In the genomic region with DNA sequence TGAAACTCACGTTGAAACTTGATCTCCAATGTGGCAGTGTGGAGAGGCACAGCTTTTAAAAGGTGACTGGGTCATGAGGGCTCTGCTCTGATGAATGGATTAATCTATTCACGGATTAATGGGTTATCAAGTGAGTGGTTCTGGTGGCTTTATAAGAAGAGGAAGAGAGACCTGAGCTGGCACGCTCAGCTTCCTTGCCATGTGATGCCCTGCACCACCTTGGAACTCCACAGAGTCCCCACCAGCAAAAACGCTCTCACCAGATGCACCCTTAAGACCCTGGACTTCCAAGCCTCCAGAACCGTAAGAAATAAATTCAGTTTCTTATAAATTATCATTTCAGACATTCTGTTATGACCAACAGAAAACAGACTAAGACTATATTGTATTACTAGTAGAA, we compare ENCODE assay signal across 14 cellular contexts. TPM values are rescaled to one million over a fixed set of nuclear protein-coding genes. Genes with fewer than 3 reads are reported as not detected.
DNase-seq lines count a peak whose midpoint lies in the region; ATAC-seq, FAIRE-seq and TF ChIP-seq lines count a peak whose summit lies in the region.
"Had no signal": no experiment of that assay in that cellular context is flagged by ENCODE, and none has a peak within 500 bp of the region (broad histone marks: within the 10 kb centered on the region; RNA-seq: fewer than 3 reads in every experiment).

No MANE protein-coding gene starts in this region.

- H3K36me3 Mint-ChIP-seq in T-helper 17 cell (ENCODE audit: low read depth), result peaks cover 3% of the 10 kb centered on the region

- no peak for ATAC-seq in heart left ventricle
- ATAC-seq in Right ventricle myocardium inferior, result no peak
- ATAC-seq in T-helper 17 cell, result no peak
- no peak for ATAC-seq in upper lobe of right lung
- no peak for ATAC-seq in GM21737 (IDR thresholded peaks at IDR 0.05; ENCODE audit: unreplicated experiment)
- no peak for ATAC-seq in GM18520 (IDR thresholded peaks at IDR 0.05; ENCODE audit: unreplicated experiment)

- WGBS in heart left ventricle, 4 donors, result 51 to 66% (median 54%) methylated on average over 5 of the region's 5 CpGs

- FAIRE-seq in keratinocyte (lab: Jason Lieb, UNC) (no peak), H54 (lab: Jason Lieb, UNC) (no peak)
- FAIRE-seq: endothelial cell of umbilical vein had no signal

- no peak overlapping the region for H2AFZ ChIP-seq in keratinocyte (ENCODE audit: control insufficient read depth, low read length)

- H3K4me2 ChIP-seq in keratinocyte (ENCODE audit: control insufficient read depth, extremely low read depth, insufficient read depth, low read depth, low read length), result peak overlapping the region; percentile 76

- H3K9ac ChIP-seq in keratinocyte (ENCODE audit: control insufficient read depth, extremely low read depth, insufficient read depth, low read length), result no peak overlapping the region

- no peaks in the 10 kb centered on the region for H3K27me3 ChIP-seq in heart left ventricle
- no peaks in the 10 kb centered on the region for H3K27me3 ChIP-seq in keratinocyte (ENCODE audit: control insufficient read depth, extremely low read depth, insufficient read depth, low read length)
- H3K27me3 ChIP-seq in upper lobe of right lung, result no peaks in the 10 kb centered on the region
- H3K27me3 ChIP-seq: BE2C had no signal

- no peaks in the 10 kb centered on the region for H3K36me3 ChIP-seq in heart left ventricle
- no peaks in the 10 kb centered on the region for H3K36me3 ChIP-seq in keratinocyte (ENCODE audit: control insufficient read depth in 2 of 2, extremely low read depth in 1 of 2, insufficient read depth in 2 of 2, low read length in 2 of 2)
- no peaks in the 10 kb centered on the region for H3K36me3 ChIP-seq in upper lobe of right lung
- H3K36me3 ChIP-seq: BE2C had no signal

- TF ChIP-seq POLR2A in heart left ventricle (IDR thresholded peaks at IDR 0.05) (no peak), H54 (IDR thresholded peaks at IDR 0.05; ENCODE audit: low read depth, low read length) (no peak)

- intact Hi-C loops in heart left ventricle (cut with DNase I) (no loop called here), Right ventricle myocardium inferior (cut with DNase I) (no loop called here), upper lobe of right lung (cut with DNase I) (no loop called here)

- H4K20me1 ChIP-seq in keratinocyte (ENCODE audit: control insufficient read depth, extremely low read depth, insufficient read depth, low read length), result peaks cover 4% of the 10 kb centered on the region

- H3K4me3 ChIP-seq in heart left ventricle (peak overlapping the region in 7 of 12 donors; percentile 74 to 98 (median 94)), keratinocyte (ENCODE audit: control insufficient read depth in 2 of 3, extremely low read depth in 1 of 3, insufficient read depth in 2 of 3, low read depth in 1 of 3, low read length in 3 of 3) (no peak overlapping the region), upper lobe of right lung (peak overlapping the region; percentile 88)

- peaks cover 53% of the 10 kb centered on the region for H3K4me1 Mint-ChIP-seq in T-helper 17 cell

- peak overlapping the region; percentile 98 for H3K27ac Mint-ChIP-seq in T-helper 17 cell

- peak overlapping the region; percentile 93 for H3K4me3 Mint-ChIP-seq in T-helper 17 cell

- dilution Hi-C loops in keratinocyte (cut with MboI; ENCODE audit: extremely low pct_ligation_motif_present, low sequenced_read_pairs), result no loop called here

- peaks cover 3 to 75% (median 57%) of the 10 kb centered on the region in 12 donors for H3K4me1 ChIP-seq in heart left ventricle
- peaks cover 12% of the 10 kb centered on the region for H3K4me1 ChIP-seq in keratinocyte (ENCODE audit: control insufficient read depth, extremely low read depth, insufficient read depth, low read length)
- peaks cover 29% of the 10 kb centered on the region for H3K4me1 ChIP-seq in upper lobe of right lung

- DNase-seq in heart left ventricle, result no peak
- DNase-seq in Right ventricle myocardium inferior (ENCODE audit: missing footprints), result no peak
- no peak for DNase-seq in T-helper 17 cell
- DNase-seq in keratinocyte (ENCODE audit: low read depth, low spot score), result no peak
- no peak for DNase-seq in upper lobe of right lung
- DNase-seq in H54 (ENCODE audit: insufficient read length, low spot score), result no peak
- DNase-seq: activated effector memory CD4-positive, alpha-beta T cell treated with anti-CD3 and anti-CD28 coated beads, Interleukin-2, amount 50 U/mL, for 16 hours; BE2C; NCI-H748 treated with DMSO at 0.1 percent for 48 hours; posterior cingulate gyrus had no signal

- no peak overlapping the region for H3K27ac ChIP-seq in heart left ventricle
- no peak overlapping the region for H3K27ac ChIP-seq in keratinocyte (ENCODE audit: control insufficient read depth, insufficient read depth, low read length)
- no peak overlapping the region for H3K27ac ChIP-seq in upper lobe of right lung

- H3K9me1 ChIP-seq in keratinocyte (ENCODE audit: control insufficient read depth, extremely low read depth, insufficient read depth, low read length), result no peaks in the 10 kb centered on the region

- H3K9me3 ChIP-seq in heart left ventricle (no peaks in the 10 kb centered on the region), T-helper 17 cell (ENCODE audit: control insufficient read depth, low read length, poor library complexity, severe bottlenecking) (no peaks in the 10 kb centered on the region), keratinocyte (ENCODE audit: control insufficient read depth, low read depth, low read length) (no peaks in the 10 kb centered on the region), upper lobe of right lung (no peaks in the 10 kb centered on the region)
- H3K9me3 ChIP-seq: BE2C had no signal

- no peaks in the 10 kb centered on the region for H3K27me3 Mint-ChIP-seq in T-helper 17 cell

- H3K79me2 ChIP-seq in keratinocyte (ENCODE audit: control insufficient read depth, insufficient read depth, low read length), result peaks cover 55% of the 10 kb centered on the region

- TF ChIP-seq CTCF in heart left ventricle (IDR thresholded peaks at IDR 0.05), result no peak
- no peak for TF ChIP-seq CTCF in keratinocyte (optimal IDR thresholded peaks at IDR 0.05 in 1 of 3, IDR thresholded peaks at IDR 0.05 in 1 of 3, conservative IDR thresholded peaks at IDR 0.05 in 1 of 3; ENCODE audit: extremely low read depth in 1 of 3, insufficient read depth in 2 of 3, low read length in 3 of 3)
- no peak for TF ChIP-seq CTCF in upper lobe of right lung (IDR thresholded peaks at IDR 0.05)

RNA-seq across cellular contexts. Expression of a gene that starts 2.6 kb away (rescaled TPM):
- total RNA-seq in heart left ventricle, result 10 to 100 TPM; 35.1 to 63.6 (median 44.0) TPM
- polyA plus RNA-seq in heart left ventricle, result 10 to 100 TPM; 16.8 to 42.6 TPM
- total RNA-seq in Right ventricle myocardium inferior, result 30.9 TPM
- 100 to 1,000 TPM; 135 to 141 TPM for total RNA-seq in T-helper 17 cell
- polyA plus RNA-seq in keratinocyte, result 14.0 to 43.2 TPM (median 39.0 TPM) in 3 replicates
- 124 TPM for polyA plus RNA-seq in keratinocyte (2011; ENCODE audit: low read depth)
- 13.4 and 25.1 TPM in 2 replicates for polyA plus RNA-seq in keratinocyte (2011; cell fraction: cytosol; rRNA removed)
- polyA plus RNA-seq in keratinocyte (2011; cell fraction: nucleus; rRNA removed), result 8.7 and 11.0 TPM in 2 replicates
- 22.4 and 25.8 TPM in 2 replicates for polyA plus RNA-seq in keratinocyte (2012; ENCODE audit: low replicate concordance)
- polyA minus RNA-seq in keratinocyte, result 17.5 to 43.7 TPM (median 21.7 TPM) in 3 replicates
- 55.6 TPM for polyA minus RNA-seq in keratinocyte (2011; cell fraction: cytosol; rRNA and poly(A)+ RNA removed)
- polyA minus RNA-seq in keratinocyte (2011; cell fraction: nucleus; rRNA and poly(A)+ RNA removed), result 15.4 and 28.0 TPM in 2 replicates
- total RNA-seq in upper lobe of right lung, result 46.3 TPM

RNA-seq across cellular contexts. Expression of a gene that starts 43.2 kb away (rescaled TPM):
- 1,000 to 10,000 TPM in 1 of 9 donors, 100 to 1,000 TPM in 8; 109 to 1,096 (median 214) TPM for total RNA-seq in heart left ventricle
- polyA plus RNA-seq in heart left ventricle, result 100 to 1,000 TPM; 101 to 263 TPM
- total RNA-seq in Right ventricle myocardium inferior, result 327 TPM
- not detected for total RNA-seq in T-helper 17 cell
- polyA plus RNA-seq in keratinocyte, result not detected in 3 replicates
- polyA plus RNA-seq in keratinocyte (2011; ENCODE audit: low read depth), result 2.9 TPM
- polyA plus RNA-seq in keratinocyte (2011; cell fraction: cytosol; rRNA removed), result 0.06 and 0.11 TPM in 2 replicates
- polyA plus RNA-seq in keratinocyte (2011; cell fraction: nucleus; rRNA removed), result not detected in 2 replicates
- 1.4 TPM in 1 of 2 replicates, not detected in the other for polyA plus RNA-seq in keratinocyte (2012; ENCODE audit: low replicate concordance)
- polyA minus RNA-seq in keratinocyte, result not detected in 3 replicates
- not detected for polyA minus RNA-seq in keratinocyte (2011; cell fraction: cytosol; rRNA and poly(A)+ RNA removed)
- polyA minus RNA-seq in keratinocyte (2011; cell fraction: nucleus; rRNA and poly(A)+ RNA removed), result not detected in 2 replicates
- total RNA-seq in upper lobe of right lung, result 59.4 TPM
- total RNA-seq: M059J had no signal

Comparison
In these comparisons a context has a peak if more than half of its experiments do, and no peak if none do; other contexts are left out.
1. H3K4me3 ChIP-seq: peak in heart left ventricle (7 of 12) and upper lobe of right lung (single experiment); none in keratinocyte (0 of 3).
2. RNA of a gene that starts 43.2 kb away (total RNA-seq): 327 TPM in Right ventricle myocardium inferior (single experiment), 109 to 1,096 TPM in heart left ventricle and 59.4 TPM in upper lobe of right lung (single experiment); not detected in T-helper 17 cell; every median in the first group is over 10 times any median in the second.